8 cellular contexts compared by ENCODE assay signal in genomic region chr1:9615316-9616063, GRCh38. TPM values are rescaled to one million over a fixed set of nuclear protein-coding genes. Genes with fewer than 3 reads are reported as not detected.
DNase-seq lines count a peak whose midpoint lies in the region; ATAC-seq and TF ChIP-seq lines count a peak whose summit lies in the region.

No MANE protein-coding gene starts in this region.

- CTCF ChIA-PET in RWPE1 (lab: Yijun Ruan, JAX) = interaction anchor here (0.6 to 2.8 kb wide), 10 partner anchors 11 to 345 kb away, joined by 3 to 12 read pairs (median 4); partner anchors contain the start of gene TMEM201

- no peaks in the 10 kb centered on the region for H3K4me1 ChIP-seq in right atrium auricular region

- no peaks in the 10 kb centered on the region for H3K9me3 ChIP-seq in right atrium auricular region

- peak; percentile 72 for TF ChIP-seq CTCF in GM20000 (IDR thresholded peaks at IDR 0.05; ENCODE audit: extremely low read depth, missing control alignments)
- TF ChIP-seq CTCF in RWPE1 (conservative IDR thresholded peaks at IDR 0.05; ENCODE audit: low read depth) = peak; percentile 67
- peak; percentile 14 to 63 for TF ChIP-seq CTCF in right atrium auricular region (IDR thresholded peaks at IDR 0.05)

- POLR2A ChIA-PET in RWPE1 (lab: Yijun Ruan, JAX; ENCODE audit: low non-redundant PET) = no interaction called here

- H3K27ac ChIP-seq in RWPE1 (peak overlapping the region; percentile 34; the same call in 1 of the 2 replicates), right atrium auricular region (no peak overlapping the region)

- ATAC-seq in GM18861 (IDR thresholded peaks at IDR 0.05; ENCODE audit: unreplicated experiment) = no peak

- H3K4me3 ChIP-seq in right atrium auricular region = no peak overlapping the region

- DNase-seq in Ammon's horn (ENCODE audit: low spot score) = peak; percentile 67
- peak; percentile 82 for DNase-seq in GM20000 (ENCODE audit: low spot score)
- peak; percentile 53 for DNase-seq in RWPE1 (ENCODE audit: low spot score)
- DNase-seq in activated naive CD4-positive, alpha-beta T cell treated with Interleukin-2 at 50 U/mL for 16 hours = peak; percentile 57
- no peak for DNase-seq in right atrium auricular region (ENCODE audit: low spot score)
- DNase-seq in stimulated activated CD4-positive, alpha-beta T cell treated with anti-CD3 and anti-CD28 coated beads, Interleukin-2, amount 100 ng/mL, for 48 hours = peak; percentile 47
- no peak for DNase-seq in occipital lobe (lab: John Stamatoyannopoulos, UW)

- H3K36me3 ChIP-seq in right atrium auricular region = peaks cover 23% of the 10 kb centered on the region

- no peaks in the 10 kb centered on the region for H3K27me3 ChIP-seq in right atrium auricular region

RNA-seq across cellular contexts. Expression of gene TMEM201, which starts 26.8 kb away (rescaled TPM):
- total RNA-seq in right atrium auricular region (10 to 100 TPM; 17.2 to 18.6 TPM), occipital lobe (4.7 TPM)

RNA-seq across cellular contexts. Expression of gene PIK3CD, which starts 36.0 kb away (rescaled TPM):
- total RNA-seq in right atrium auricular region (1 to 10 TPM; 4.7 to 7.4 TPM), occipital lobe (13.3 TPM)

Comparison
In these comparisons a context has a peak if more than half of its experiments do, and no peak if none do; other contexts are left out.
1. DNase-seq: peak in Ammon's horn (single experiment), GM20000 (single experiment), RWPE1 (single experiment), activated naive CD4-positive, alpha-beta T cell treated with Interleukin-2 at 50 U/mL for 16 hours (single experiment) and stimulated activated CD4-positive, alpha-beta T cell treated with anti-CD3 and anti-CD28 coated beads, Interleukin-2, amount 100 ng/mL, for 48 hours (2 of 2); none in right atrium auricular region (single experiment) and occipital lobe (single experiment).
2. Peak in every context shown above with its lines, with median percentiles within 50 percentile points of each other: CTCF ChIP-seq.